In genomic region chr4:81069706-81070331, GRCh38 we compare ENCODE assay signal across 8 cellular contexts. TPM values are rescaled to one million over a fixed set of nuclear protein-coding genes. Genes with fewer than 3 reads are reported as not detected.
DNase-seq lines count a peak whose midpoint lies in the region; ATAC-seq, FAIRE-seq and TF ChIP-seq lines count a peak whose summit lies in the region.

No MANE protein-coding gene starts in this region.

- intact Hi-C loops in head of caudate nucleus (cut with DNase I): loop anchor here (5.0 kb wide), 1 partner anchor 282 kb away; no protein-coding TSS in a partner anchor

- ATAC-seq in HG02610 (IDR thresholded peaks at IDR 0.05; ENCODE audit: unreplicated experiment): peak; percentile 97
- ATAC-seq in HG03097 (IDR thresholded peaks at IDR 0.05; ENCODE audit: low FRiP score, unreplicated experiment): no peak

- no peak overlapping the region for H3K4me3 ChIP-seq in NB4 (ENCODE audit: low read depth, low read length)
- no peak overlapping the region for H3K4me3 ChIP-seq in SK-N-MC

- peaks cover 6% of the 10 kb centered on the region for H3K27me3 Mint-ChIP-seq in progenitor cell of endocrine pancreas

- peak; percentile 89 for TF ChIP-seq CTCF in NB4 (IDR thresholded peaks at IDR 0.05; ENCODE audit: low read depth, low read length)
- TF ChIP-seq CTCF in progenitor cell of endocrine pancreas (IDR thresholded peaks at IDR 0.05; ENCODE audit: unreplicated experiment): peak; percentile 96

- no peaks in the 10 kb centered on the region for H3K9me3 Mint-ChIP-seq in progenitor cell of endocrine pancreas (ENCODE audit: low read depth)

- H3K9me3 ChIP-seq in SK-N-MC (ENCODE audit: low read depth, low read length): no peaks in the 10 kb centered on the region

- no peak overlapping the region for H3K4me3 Mint-ChIP-seq in progenitor cell of endocrine pancreas (ENCODE audit: low read depth)

- H3K9ac ChIP-seq in SK-N-MC (ENCODE audit: insufficient read length): no peak overlapping the region

- H3K36me3 Mint-ChIP-seq in progenitor cell of endocrine pancreas (ENCODE audit: insufficient read depth): no peaks in the 10 kb centered on the region

- FAIRE-seq in GM12891 (lab: Jason Lieb, UNC): peak; percentile 78

- no peak for DNase-seq in GM12891 (ENCODE audit: insufficient read length, low spot score)
- peak; percentile 78 for DNase-seq in NB4 (ENCODE audit: low read depth)
- peak; percentile 96 for DNase-seq in SK-N-MC (ENCODE audit: low read depth, low spot score)
- peak; percentile 39 for DNase-seq in activated naive CD4-positive, alpha-beta T cell treated with anti-CD3 and anti-CD28 coated beads, Interleukin-2, amount 50 U/mL, for 16 hours
- peak in 41 of 42 donors; percentile 1 to 90 (median 72) for DNase-seq in head of caudate nucleus
- DNase-seq in progenitor cell of endocrine pancreas (ENCODE audit: low spot score, unreplicated experiment): peak; percentile 53

- TF ChIP-seq POLR2A in GM12891 (IDR thresholded peaks at IDR 0.05; ENCODE audit: low read depth, low read length) (no peak), NB4 (IDR thresholded peaks at IDR 0.05; ENCODE audit: extremely low read depth, insufficient read length) (no peak)

- H3K36me3 ChIP-seq in SK-N-MC (ENCODE audit: insufficient read depth, low read length): no peaks in the 10 kb centered on the region

- H3K4me1 Mint-ChIP-seq in progenitor cell of endocrine pancreas (ENCODE audit: low read depth): peaks cover 5% of the 10 kb centered on the region

- H3K27ac Mint-ChIP-seq in progenitor cell of endocrine pancreas: peak overlapping the region; percentile 70

- no peak overlapping the region for H3K27ac ChIP-seq in SK-N-MC

TF ChIP-seq in GM12891, 5 proteins besides CTCF, POLR2A, EP300 and RAD21:
- TF ChIP-seq PAX5 (IDR thresholded peaks at IDR 0.05; ENCODE audit: insufficient read depth, low read length, severe bottlenecking) (no peak), POU2F2 (IDR thresholded peaks at IDR 0.05; ENCODE audit: low read depth, low read length) (no peak), TAF1 (IDR thresholded peaks at IDR 0.05; ENCODE audit: low read depth, low read length) (no peak), SPI1 (IDR thresholded peaks at IDR 0.05; ENCODE audit: low read depth, low read length) (no peak)

RNA-seq across cellular contexts. Expression of gene BMP3, which starts 39.3 kb away (rescaled TPM):
- 0.01 TPM for polyA plus RNA-seq in GM12891 (2012; ENCODE audit: low read depth, missing spikeins)
- total RNA-seq in progenitor cell of endocrine pancreas: 4.9 and 10.9 TPM in 2 replicates
